In the genomic region with DNA sequence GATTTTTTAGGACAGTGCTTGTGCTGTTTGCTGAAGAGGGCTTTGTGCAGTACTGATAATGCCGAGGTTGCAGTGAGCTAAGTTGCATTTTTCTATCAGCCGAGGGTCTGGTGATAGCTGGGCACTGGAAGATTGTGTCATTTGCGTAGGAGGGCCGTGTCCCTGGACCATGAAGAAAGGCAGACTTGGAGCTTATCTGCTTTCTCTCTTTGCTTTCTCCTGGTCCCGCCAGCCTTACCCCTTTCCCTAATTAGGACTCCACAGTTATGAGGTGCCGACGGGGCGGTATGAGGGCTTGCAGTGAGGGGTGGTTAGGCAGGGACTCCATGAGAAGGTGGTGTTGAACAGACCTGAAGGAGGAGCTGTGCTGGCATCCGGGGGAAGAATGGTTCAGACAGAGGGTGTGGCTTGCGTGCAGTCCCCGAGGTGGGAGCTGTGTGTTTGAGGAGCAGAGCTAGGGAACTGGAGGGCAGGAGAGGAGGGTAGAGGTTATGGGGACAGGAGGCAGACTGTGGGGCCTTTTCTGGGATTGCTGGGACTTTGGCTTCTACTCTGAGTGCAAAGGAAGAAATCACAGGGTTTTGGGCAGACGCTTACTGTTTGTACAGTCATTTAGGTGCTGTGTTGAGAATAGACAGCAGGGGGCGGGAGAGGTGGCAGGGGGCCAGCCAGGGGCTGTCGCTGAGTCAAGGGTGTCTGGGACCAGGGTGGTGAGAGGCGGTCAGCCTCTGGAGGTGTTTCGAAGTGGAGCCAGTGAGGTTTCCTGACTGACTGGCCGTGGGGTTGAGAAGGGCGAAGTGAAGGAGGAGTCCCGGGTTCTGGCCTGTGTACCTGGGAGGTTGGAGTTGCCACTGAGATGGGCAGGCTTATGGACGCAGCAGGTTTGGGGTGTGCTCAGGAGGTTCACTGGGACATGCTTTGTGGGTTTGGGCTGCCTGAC, we compare ENCODE assay signal across 8 cellular contexts. TPM values are rescaled to one million over a fixed set of nuclear protein-coding genes. Genes with fewer than 3 reads are reported as not detected.
DNase-seq lines count a peak whose midpoint lies in the region; ATAC-seq and TF ChIP-seq lines count a peak whose summit lies in the region.

No MANE protein-coding gene starts in this region.

- H3K9ac ChIP-seq in ES-I3 (ENCODE audit: low read depth, low read length) = peak overlapping the region; percentile 11; the same call in 1 of the 2 replicates
- H3K9ac ChIP-seq in PC-3 (ENCODE audit: low read length) = 0 out of 2 replicates have a peak overlapping the region, but pooled peaks have one; percentile 7
- H3K9ac ChIP-seq in rectal smooth muscle tissue (ENCODE audit: low read length) = no peak overlapping the region

- H3K27me3 ChIP-seq in PC-3 (ENCODE audit: low read length) = no peaks in the 10 kb centered on the region
- no peaks in the 10 kb centered on the region for H3K27me3 ChIP-seq in rectal smooth muscle tissue (ENCODE audit: control insufficient read depth, insufficient read depth, low read length)

- TF ChIP-seq CTCF in PC-3 (conservative IDR thresholded peaks at IDR 0.05; ENCODE audit: low read depth, low read length) = peak; percentile 96

- intact Hi-C loops in PC-3 (cut with micrococcal nuclease) = loop anchor here (1.0 to 2.0 kb wide), 3 partner anchors 200 to 322 kb away; no protein-coding TSS in a partner anchor

- H3F3A ChIP-seq in PC-3 (ENCODE audit: low read length, unreplicated experiment) = no peaks in the 10 kb centered on the region

- H3K4me1 ChIP-seq in ES-I3 (ENCODE audit: insufficient read depth, low read length) (peaks cover 11% of the 10 kb centered on the region), PC-3 (ENCODE audit: insufficient read depth, low read length) (no peaks in the 10 kb centered on the region), rectal smooth muscle tissue (ENCODE audit: control insufficient read depth, insufficient read depth, low read length) (peaks cover 2% of the 10 kb centered on the region)

- no peaks in the 10 kb centered on the region for H4K20me1 ChIP-seq in PC-3 (ENCODE audit: low read length)

- no peaks in the 10 kb centered on the region for H3K79me2 ChIP-seq in PC-3 (ENCODE audit: low read length)

- POLR2A ChIA-PET in PC-3 (lab: Charles Lee; ENCODE audit: unreplicated experiment) = no interaction called here

- H3K9me2 ChIP-seq in PC-3 (replicated peaks; ENCODE audit: low read length) = no peaks in the 10 kb centered on the region

- CTCF ChIA-PET in PC-3 (lab: Charles Lee) = interaction anchor here (0.6 to 1.1 kb wide), 5 partner anchors 17 to 257 kb away, joined by 3 to 5 read pairs (median 4); a partner anchor contains a TSS

- peak overlapping the region; percentile 56 for H3K4me3 ChIP-seq in PC-3 (ENCODE audit: low read length)
- peak overlapping the region; percentile 37 for H3K4me3 ChIP-seq in rectal smooth muscle tissue (ENCODE audit: low read length)

- peak overlapping the region; percentile 71 for H2AFZ ChIP-seq in PC-3 (ENCODE audit: low read length)

- H3K36me3 ChIP-seq in ES-I3 (ENCODE audit: insufficient read depth, low read length) = no peaks in the 10 kb centered on the region; the same call in 1 of the 2 replicates
- H3K36me3 ChIP-seq in PC-3 (ENCODE audit: low read depth, low read length) = no peaks in the 10 kb centered on the region
- no peaks in the 10 kb centered on the region for H3K36me3 ChIP-seq in rectal smooth muscle tissue (ENCODE audit: control insufficient read depth, insufficient read depth, low read length)

- ATAC-seq in HG02678 (IDR thresholded peaks at IDR 0.05; ENCODE audit: unreplicated experiment) (peak; percentile 81), PC-3 (peak; percentile 88), HG02623 (IDR thresholded peaks at IDR 0.05; ENCODE audit: unreplicated experiment) (no peak)

- H3K9me3 ChIP-seq in ES-I3 (ENCODE audit: control insufficient read depth, insufficient read depth, low read length) = no peaks in the 10 kb centered on the region
- no peaks in the 10 kb centered on the region for H3K9me3 ChIP-seq in PC-3 (ENCODE audit: low read length)

- H3K4me2 ChIP-seq in PC-3 (ENCODE audit: low read length) = peak overlapping the region; percentile 73

- BruUV-seq in PC-3 (replicated peaks; lab: Mats Ljungman, UMichigan) = no TSS peak

- H3K27ac ChIP-seq in PC-3 (ENCODE audit: low read length) = no peak overlapping the region
- no peak overlapping the region for H3K27ac ChIP-seq in rectal smooth muscle tissue (ENCODE audit: low read depth, low read length)

- DNase-seq in PC-3 (peak; percentile 91), glomerular visceral epithelial cell (ENCODE audit: extremely low spot score) (peak; percentile 75), NCI-H524 (lab: John Stamatoyannopoulos, UW) (no peak)
- DNase-seq in activated T-helper 1 cell treated with anti-CD3 and anti-CD28 coated beads, Interleukin-2, amount 50 U/mL, for 16 hours (ENCODE audit: low read depth in 1 of 2, low spot score in 1 of 2) = peak; percentile 24 to 41

RNA-seq across cellular contexts. Expression of a gene that starts 43.4 kb away (rescaled TPM):
- not detected in 2 replicates for total RNA-seq in PC-3 (2014; rRNA removed)

Comparison
In these comparisons a context has a peak if more than half of its experiments do, and no peak if none do; other contexts are left out.
1. DNase-seq: peak in PC-3 (single experiment), activated T-helper 1 cell treated with anti-CD3 and anti-CD28 coated beads, Interleukin-2, amount 50 U/mL, for 16 hours (2 of 2) and glomerular visceral epithelial cell (single experiment); none in NCI-H524 (0 of 2).